Comparison of ENCODE assay signal across 18 cellular contexts in the genomic region with DNA sequence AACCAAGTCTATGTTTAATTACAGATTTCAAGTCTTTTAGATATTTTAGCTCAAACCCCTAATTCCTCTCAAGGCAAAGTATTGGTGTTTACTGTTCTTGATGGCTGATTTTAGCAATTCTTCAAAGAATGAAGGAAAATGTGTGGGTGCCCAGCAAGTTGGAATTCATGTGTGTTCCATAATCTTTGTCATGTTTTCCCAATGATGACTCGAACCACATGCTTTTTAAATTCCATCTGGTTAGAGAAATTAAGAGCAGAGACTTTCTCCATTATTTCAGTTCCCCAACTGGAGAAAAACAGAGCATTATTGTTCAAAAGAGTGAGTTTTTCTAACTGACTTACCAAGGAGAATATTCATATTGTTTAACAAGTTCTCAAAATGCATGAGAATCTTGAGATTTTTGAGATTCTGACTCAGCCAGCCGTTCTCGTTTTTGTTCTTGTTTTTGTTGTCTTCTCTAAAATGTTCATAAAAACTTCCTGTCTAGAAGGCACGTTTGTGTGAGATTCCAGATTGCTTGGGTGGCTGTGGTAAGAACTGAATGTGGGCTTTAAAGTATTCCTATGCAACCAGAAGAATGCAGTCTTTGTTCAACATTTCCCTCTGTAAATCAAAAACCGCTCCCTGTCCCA.
DNase-seq lines count a peak whose midpoint lies in the region; ATAC-seq and TF ChIP-seq lines count a peak whose summit lies in the region.
"Had no signal": no experiment of that assay in that cellular context is flagged by ENCODE, and none has a peak within 500 bp of the region (broad histone marks: within the 10 kb centered on the region; RNA-seq: fewer than 3 reads in every experiment).

No MANE protein-coding gene starts in this region.

- H3K27ac Mint-ChIP-seq in chondrocyte (ENCODE audit: unreplicated experiment) (peak overlapping the region; percentile 85), mesothelial cell of epicardium (peak overlapping the region; percentile 14)

- POLR2A ChIA-PET in AG04450 (lab: Yijun Ruan, JAX) = no interaction called here

- no peak overlapping the region for H3K4me3 Mint-ChIP-seq in chondrocyte (ENCODE audit: unreplicated experiment)
- no peak overlapping the region for H3K4me3 Mint-ChIP-seq in mesothelial cell of epicardium
- H3K4me3 Mint-ChIP-seq: activated T-cell treated with anti-CD3 and anti-CD28 coated beads, Interleukin-2, amount 50 U/mL, for 4 hours had no signal

- no peak for ATAC-seq in GM18519 (IDR thresholded peaks at IDR 0.05; ENCODE audit: low FRiP score, unreplicated experiment)
- no peak for ATAC-seq in HG03439 (IDR thresholded peaks at IDR 0.05; ENCODE audit: unreplicated experiment)
- ATAC-seq: activated T-cell treated with anti-CD3 and anti-CD28 coated beads, Interleukin-2, amount 50 U/mL, for 4 hours had no signal

- CTCF ChIA-PET in AG04450 (lab: Charles Lee) = no interaction called here

- DNase-seq in AG04450 (ENCODE audit: low read depth, low spot score) (peak; percentile 32), HT1080 (ENCODE audit: low read depth) (peak; percentile 44), chondrocyte (ENCODE audit: low spot score) (no peak), mesothelial cell of epicardium (ENCODE audit: low spot score in 2 of 2, unreplicated experiment in 2 of 2) (no peak), hypothalamus (lab: John Stamatoyannopoulos, UW) (no peak), NCI-H2171 (lab: John Stamatoyannopoulos, UW) (no peak)
- DNase-seq: activated CD4-positive, CD25-positive, alpha-beta regulatory T cell treated with anti-CD3 and anti-CD28 coated beads, Interleukin-2, amount 50 U/mL, for 72 hours; activated T-cell treated with anti-CD3 and anti-CD28 coated beads, Interleukin-2, amount 50 U/mL, for 4 hours; amniotic stem cell; hippocampal formation; KG1; NCI-H2029 treated with DMSO at 0.1 percent for 48 hours; ovary; stimulated activated CD4-positive, alpha-beta T cell treated with anti-CD3 and anti-CD28 coated beads, Interleukin-15, amount 100 ng/mL, for 24 hours had no signal

- H3K27me3 Mint-ChIP-seq in chondrocyte (ENCODE audit: low read depth) (no peaks in the 10 kb centered on the region), mesothelial cell of epicardium (ENCODE audit: low read depth) (peaks cover 2% of the 10 kb centered on the region)

- TF ChIP-seq CTCF in AG04450 (IDR thresholded peaks at IDR 0.05; ENCODE audit: low read depth, low read length) (no peak), chondrocyte (IDR thresholded peaks at IDR 0.05) (peak; percentile 8), mesothelial cell of epicardium (IDR thresholded peaks at IDR 0.05; ENCODE audit: unreplicated experiment) (no peak)

- no peaks in the 10 kb centered on the region for H3K36me3 Mint-ChIP-seq in chondrocyte (ENCODE audit: low read depth)
- no peaks in the 10 kb centered on the region for H3K36me3 Mint-ChIP-seq in mesothelial cell of epicardium

- H3K4me3 ChIP-seq in AG04450 (ENCODE audit: low read depth, low read length) = no peak overlapping the region
- H3K4me3 ChIP-seq: lung, ovary, tibial nerve had no signal

- H3K4me1 Mint-ChIP-seq in chondrocyte (ENCODE audit: low read depth) (peaks cover 48% of the 10 kb centered on the region), mesothelial cell of epicardium (peaks cover 4% of the 10 kb centered on the region)

- no peaks in the 10 kb centered on the region for H3K27me3 ChIP-seq in AG04450 (ENCODE audit: control insufficient read depth, insufficient read depth, low read length)
- H3K27me3 ChIP-seq: ovary, tibial nerve had no signal

- no peaks in the 10 kb centered on the region for H3K9me3 ChIP-seq in AG04450 (ENCODE audit: control insufficient read depth, insufficient read depth, low read length)
- H3K9me3 ChIP-seq: ovary, tibial nerve had no signal

- H3K9me3 Mint-ChIP-seq in chondrocyte (ENCODE audit: low read depth) (no peaks in the 10 kb centered on the region), mesothelial cell of epicardium (no peaks in the 10 kb centered on the region)
- H3K9me3 Mint-ChIP-seq: activated T-cell treated with anti-CD3 and anti-CD28 coated beads, Interleukin-2, amount 50 U/mL, for 4 hours had no signal

- H3K27ac ChIP-seq in AG04450 (ENCODE audit: low read depth, low read length) = peak overlapping the region; percentile 80
- H3K27ac ChIP-seq: ovary had no signal

Comparison
In these comparisons a context has a peak if more than half of its experiments do, and no peak if none do; other contexts are left out.
1. DNase-seq: peak in AG04450 (single experiment) and HT1080 (single experiment); none in chondrocyte (single experiment), mesothelial cell of epicardium (0 of 2), hypothalamus (0 of 51) and NCI-H2171 (single experiment).